ENCODE assay signal across 8 cellular contexts in the genomic region with DNA sequence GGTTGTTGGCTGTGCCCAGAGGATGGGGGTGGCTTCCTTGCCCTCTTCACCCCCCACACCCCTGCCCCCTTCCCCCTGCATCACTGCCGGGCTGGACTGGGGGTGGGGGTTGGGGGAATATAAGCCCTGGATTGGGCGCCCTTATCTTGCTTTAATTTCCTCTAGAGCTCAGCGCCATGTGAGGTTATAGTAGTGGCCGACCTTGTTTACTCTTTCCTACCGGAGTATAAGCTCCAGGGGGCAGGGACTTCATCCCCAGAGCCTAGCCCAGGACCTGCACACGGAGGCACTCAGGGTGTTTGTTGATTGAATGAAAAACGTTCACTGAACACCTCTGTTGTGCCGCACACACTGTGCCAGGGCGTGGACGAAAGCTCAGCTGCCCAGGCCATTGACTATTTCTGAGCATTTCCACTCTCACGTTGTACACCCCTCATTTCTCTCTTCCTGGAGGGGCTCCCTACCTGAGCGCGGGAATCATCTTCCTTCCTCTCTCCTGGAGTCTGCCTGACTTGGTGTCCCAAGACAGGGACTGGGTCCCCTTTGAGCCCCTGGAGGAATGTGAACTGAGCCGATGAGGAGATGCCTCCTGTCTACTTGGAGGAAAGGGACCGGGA. TPM values are rescaled to one million over a fixed set of nuclear protein-coding genes. Genes with fewer than 3 reads are reported as not detected.
DNase-seq lines count a peak whose midpoint lies in the region; ATAC-seq and TF ChIP-seq lines count a peak whose summit lies in the region.

No MANE protein-coding gene starts in this region.

- H3K4me1 Mint-ChIP-seq in nephron progenitor cell, result peaks cover 32% of the 10 kb centered on the region

- H3K27me3 Mint-ChIP-seq in nephron progenitor cell (ENCODE audit: low read depth, poor library complexity), result no peaks in the 10 kb centered on the region

- no peak overlapping the region for H2BK20ac ChIP-seq in IMR-90 (ENCODE audit: low read depth, low read length)

- dilution Hi-C loops in IMR-90 (cut with HindIII; ENCODE audit: low sequenced_read_pairs, unreplicated experiment), result no loop called here

- no peak for TF ChIP-seq POLR2A in IMR-90 (IDR thresholded peaks at IDR 0.05; ENCODE audit: low read depth, low read length)

- H3K4me2 ChIP-seq in IMR-90 (ENCODE audit: low read depth, low read length), result peak overlapping the region; percentile 72; the same call in 1 of the 2 replicates

- CTCF ChIA-PET in BJ (lab: Yijun Ruan, JAX), result interaction anchor here (0.6 to 7.2 kb wide), 39 partner anchors 9 to 190 kb away, joined by 3 to 87 read pairs (median 5); partner anchors contain the start of genes ITM2C and SPATA3
- CTCF ChIA-PET in IMR-90 (lab: Yijun Ruan, JAX), result interaction anchor here (1.2 to 2.0 kb wide), 7 partner anchors 74 to 163 kb away, joined by 3 to 12 read pairs (median 6); no protein-coding TSS in a partner anchor

- H3K9me3 ChIP-seq in IMR-90 (ENCODE audit: control insufficient read depth, insufficient read depth, low read length), result no peaks in the 10 kb centered on the region

- ATAC-seq in IMR-90 (ENCODE audit: low read depth) (no peak), GM21825 (IDR thresholded peaks at IDR 0.05; ENCODE audit: unreplicated experiment) (no peak)

- H3K79me1 ChIP-seq in IMR-90 (ENCODE audit: low read depth in 1 of 2, low read length in 2 of 2), result no peaks in the 10 kb centered on the region

- no peaks in the 10 kb centered on the region; the same call in 1 of the 2 replicates for H3K9me1 ChIP-seq in IMR-90 (ENCODE audit: insufficient read depth, low read length)

- POLR2A ChIA-PET in BJ (lab: Charles Lee) (no interaction called here), IMR-90 (lab: Charles Lee; ENCODE audit: unreplicated experiment) (no interaction called here)

- peak overlapping the region; percentile 95 for H2AFZ ChIP-seq in IMR-90 (replicated peaks; ENCODE audit: low read length, poor library complexity)

- H4K91ac ChIP-seq in IMR-90 (ENCODE audit: insufficient read depth, low read depth, low read length), result no peak overlapping the region

- H3K56ac ChIP-seq in IMR-90 (ENCODE audit: extremely low read depth, insufficient read depth, low read length), result no peak overlapping the region

- H4K5ac ChIP-seq in IMR-90 (ENCODE audit: low read depth, low read length), result no peak overlapping the region

- TF ChIP-seq RAD21 in IMR-90 (IDR thresholded peaks at IDR 0.05; ENCODE audit: low read length), result no peak

- in situ Hi-C loops in IMR-90 (cut with MboI; ENCODE audit: low sequenced_read_pairs), result loop anchor here (5.0 kb wide), 1 partner anchor 84 kb away; no protein-coding TSS in a partner anchor

- H3K9ac ChIP-seq in IMR-90 (ENCODE audit: low read depth, low read length), result no peak overlapping the region

- H3K27ac ChIP-seq in IMR-90 (ENCODE audit: insufficient read depth, low read length), result no peak overlapping the region
- H3K27ac ChIP-seq in coronary artery, result no peak overlapping the region

- H2AK5ac ChIP-seq in IMR-90 (ENCODE audit: low read depth, low read length), result no peak overlapping the region

- H4K8ac ChIP-seq in IMR-90 (ENCODE audit: low read depth in 2 of 2, low read length in 2 of 2), result no peak overlapping the region; a peak in 1 of 4 replicates

- H3K36me3 ChIP-seq in BJ (ENCODE audit: control insufficient read depth, insufficient read depth, low read length), result no peaks in the 10 kb centered on the region
- H3K36me3 ChIP-seq in IMR-90 (ENCODE audit: control insufficient read depth, insufficient read depth, low read length), result no peaks in the 10 kb centered on the region

- no peak overlapping the region for H3K18ac ChIP-seq in IMR-90 (ENCODE audit: low read depth, low read length)

- DNase-seq in BJ (ENCODE audit: low read depth), result no peak
- DNase-seq in IMR-90, result no peak
- no peak for DNase-seq in coronary artery (ENCODE audit: low spot score)
- no peak for DNase-seq in nephron progenitor cell
- no peak for DNase-seq in effector CD4-positive, alpha-beta T cell
- no peak for DNase-seq in SIG-M5 (lab: John Stamatoyannopoulos, UW)
- DNase-seq in hippocampal formation (lab: John Stamatoyannopoulos, UW), result no peak

- no peaks in the 10 kb centered on the region for H3K4me1 ChIP-seq in IMR-90 (ENCODE audit: control insufficient read depth, insufficient read depth, low read length)

- BruUV-seq in IMR-90 (replicated peaks; lab: Mats Ljungman, UMichigan), result no TSS peak

- no peaks in the 10 kb centered on the region for H3K36me3 Mint-ChIP-seq in nephron progenitor cell (ENCODE audit: low read depth)

- H3K4me3 Mint-ChIP-seq in nephron progenitor cell, result peak overlapping the region; percentile 42

- intact Hi-C loops in IMR-90 (cut with micrococcal nuclease), result loop anchor here (1.0 kb wide), 3 partner anchors 84 to 162 kb away; no protein-coding TSS in a partner anchor

- no peak overlapping the region for H3K14ac ChIP-seq in IMR-90 (replicated peaks; ENCODE audit: low read depth, low read length)

- H2BK120ac ChIP-seq in IMR-90 (ENCODE audit: low read depth, low read length), result no peak overlapping the region

- H3K9me3 Mint-ChIP-seq in nephron progenitor cell, result no peaks in the 10 kb centered on the region

- H3K4ac ChIP-seq in IMR-90 (ENCODE audit: low read depth, low read length), result no peak overlapping the region

- H2BK5ac ChIP-seq in IMR-90 (ENCODE audit: low read depth, low read length, poor library complexity, severe bottlenecking), result no peak overlapping the region

- TF ChIP-seq CTCF in BJ (IDR thresholded peaks at IDR 0.05; ENCODE audit: insufficient read depth, low read depth, low read length), result no peak
- TF ChIP-seq CTCF in IMR-90 (conservative IDR thresholded peaks at IDR 0.05; ENCODE audit: low read depth, low read length), result no peak
- no peak for TF ChIP-seq CTCF in coronary artery (IDR thresholded peaks at IDR 0.05)
- no peak for TF ChIP-seq CTCF in nephron progenitor cell (IDR thresholded peaks at IDR 0.05)

- H3K4me3 ChIP-seq in BJ (ENCODE audit: low read depth, low read length) (peak overlapping the region; percentile 44), IMR-90 (ENCODE audit: insufficient read depth, low read depth, low read length) (no peak overlapping the region), coronary artery (peak overlapping the region; percentile 66)

- no peak overlapping the region for H2BK15ac ChIP-seq in IMR-90 (ENCODE audit: low read depth, low read length)

- peak overlapping the region; percentile 60 for H2AK9ac ChIP-seq in IMR-90 (replicated peaks; ENCODE audit: low read depth, low read length, poor library complexity)

- no peaks in the 10 kb centered on the region for H4K20me1 ChIP-seq in IMR-90 (ENCODE audit: insufficient read depth, low read length)

- no peak overlapping the region for H3K27ac Mint-ChIP-seq in nephron progenitor cell

- no peak overlapping the region for H3K23ac ChIP-seq in IMR-90 (ENCODE audit: low read depth, low read length)

- no CpG with 5 or more reads among the region's 15 CpGs for WGBS in IMR-90 (ENCODE audit: extremely low coverage in 2 of 2, insufficient read length in 1 of 2), 2 experiments

- H3K27me3 ChIP-seq in BJ (ENCODE audit: control insufficient read depth, insufficient read depth, low read length) (peaks cover 3% of the 10 kb centered on the region), IMR-90 (ENCODE audit: control insufficient read depth, insufficient read depth, low read length) (peaks cover 24% of the 10 kb centered on the region)

TF ChIP-seq in IMR-90, 13 proteins besides CTCF, POLR2A, EP300 and RAD21:
- no peak for TF ChIP-seq NFE2L2 (IDR thresholded peaks at IDR 0.05; ENCODE audit: low read depth, low read length)
- no peak for TF ChIP-seq CEBPB (IDR thresholded peaks at IDR 0.05; ENCODE audit: low read depth, low read length)
- TF ChIP-seq, protein P1, sequence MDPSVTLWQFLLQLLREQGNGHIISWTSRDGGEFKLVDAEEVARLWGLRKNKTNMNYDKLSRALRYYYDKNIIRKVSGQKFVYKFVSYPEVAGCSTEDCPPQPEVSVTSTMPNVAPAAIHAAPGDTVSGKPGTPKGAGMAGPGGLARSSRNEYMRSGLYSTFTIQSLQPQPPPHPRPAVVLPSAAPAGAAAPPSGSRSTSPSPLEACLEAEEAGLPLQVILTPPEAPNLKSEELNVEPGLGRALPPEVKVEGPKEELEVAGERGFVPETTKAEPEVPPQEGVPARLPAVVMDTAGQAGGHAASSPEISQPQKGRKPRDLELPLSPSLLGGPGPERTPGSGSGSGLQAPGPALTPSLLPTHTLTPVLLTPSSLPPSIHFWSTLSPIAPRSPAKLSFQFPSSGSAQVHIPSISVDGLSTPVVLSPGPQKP (IDR thresholded peaks at IDR 0.05; ENCODE audit: borderline replicate concordance, low read depth, low read length), result no peak

RNA-seq across cellular contexts. Expression of gene SPATA3, which starts 9.3 kb away (rescaled TPM):
- polyA plus RNA-seq in BJ (2011; rRNA removed) (not detected in 2 replicates), IMR-90 (2012; rRNA removed) (not detected in 2 replicates)
- polyA minus RNA-seq in BJ (2011; rRNA and poly(A)+ RNA removed), result not detected in 2 replicates
- not detected in 2 replicates for total RNA-seq in IMR-90 (2012; rRNA removed)
- not detected in 2 replicates for polyA plus RNA-seq in IMR-90 (2012; cell fraction: cytosol; rRNA removed)
- not detected in 2 replicates for polyA plus RNA-seq in IMR-90 (2012; cell fraction: nucleus; rRNA removed; ENCODE audit: low replicate concordance)

RNA-seq across cellular contexts. Expression of gene C2orf72, which starts 50.7 kb away (rescaled TPM):
- polyA plus RNA-seq in BJ (2011; rRNA removed) (0.11 and 0.17 TPM in 2 replicates), IMR-90 (2012; rRNA removed) (0.09 and 0.24 TPM in 2 replicates)
- polyA minus RNA-seq in BJ (2011; rRNA and poly(A)+ RNA removed), result 0.71 TPM in 1 of 2 replicates, not detected in the other
- 0.18 TPM in 1 of 2 replicates, not detected in the other for total RNA-seq in IMR-90 (2012; rRNA removed)
- 0.04 and 0.12 TPM in 2 replicates for polyA plus RNA-seq in IMR-90 (2012; cell fraction: cytosol; rRNA removed)
- polyA plus RNA-seq in IMR-90 (2012; cell fraction: nucleus; rRNA removed; ENCODE audit: low replicate concordance), result 0.16 and 0.18 TPM in 2 replicates
